ENCODE assay signal across 19 cellular contexts in the genomic region with DNA sequence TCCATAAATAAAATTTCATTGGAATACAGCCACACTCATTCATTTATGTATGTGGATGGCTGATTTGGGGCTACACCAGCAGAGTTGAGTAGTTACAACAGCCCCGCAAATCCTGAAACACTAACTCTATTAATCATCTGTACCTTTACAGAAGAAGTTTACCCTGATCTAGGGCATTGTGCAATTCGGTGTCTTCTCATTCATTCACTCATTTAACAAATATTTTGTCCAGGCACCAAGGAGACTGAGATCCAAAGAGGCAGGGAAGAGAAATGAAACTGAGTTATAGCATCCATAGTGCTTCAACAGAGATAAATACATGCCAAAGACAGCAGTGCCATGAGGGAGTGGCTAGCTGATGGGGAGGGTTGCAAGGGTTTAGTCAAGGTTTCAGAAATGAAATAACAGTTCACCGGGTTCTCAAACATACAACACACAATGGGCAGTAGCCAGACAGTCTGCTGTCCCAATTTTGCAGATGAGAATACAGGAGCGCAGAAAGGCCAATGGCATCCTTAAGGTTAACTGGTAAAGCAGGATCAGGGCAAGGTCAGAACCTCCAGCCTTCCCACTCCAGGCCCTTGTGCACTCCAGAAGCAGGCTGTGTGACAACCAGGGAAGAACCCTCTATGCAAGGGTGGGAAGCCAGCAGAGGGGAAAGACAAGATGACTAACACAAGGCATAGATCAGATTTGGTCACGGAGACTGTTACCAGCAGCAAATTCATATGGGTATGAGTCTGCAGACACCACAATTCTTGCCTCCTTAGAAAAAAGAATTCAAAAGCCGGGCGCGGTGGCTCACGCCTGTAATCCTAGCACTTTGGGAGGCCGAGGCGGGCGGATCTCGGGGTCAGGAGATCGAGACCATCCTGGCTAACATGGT. TPM values are rescaled to one million over a fixed set of nuclear protein-coding genes. Genes with fewer than 3 reads are reported as not detected.
"Had no signal": no experiment of that assay in that cellular context is flagged by ENCODE, and none has a peak within 500 bp of the region (broad histone marks: within the 10 kb centered on the region; RNA-seq: fewer than 3 reads in every experiment).

No MANE protein-coding gene starts in this region.

- DNase-seq: activated CD4-positive, alpha-beta T cell treated with anti-CD3 and anti-CD28 coated beads for 1 hour; activated CD4-positive, alpha-beta T cell treated with anti-CD3 and anti-CD28 coated beads, Interleukin-2, amount 50 U/mL, for 48 hours; activated naive CD4-positive, alpha-beta T cell treated with anti-CD3 and anti-CD28 coated beads, Interleukin-2, amount 10 ng/mL, durations not matched to agents 7 days and 5 days; glutamatergic neuron; nucleus accumbens; right cardiac atrium; stimulated activated CD4-positive, alpha-beta T cell treated with anti-CD3 and anti-CD28 coated beads, Interleukin-4, amount 100 ng/mL, for 4 hours; stimulated activated CD8-positive, alpha-beta memory T cell treated with anti-CD3 and anti-CD28 coated beads, Interleukin-4, amount 100 ng/mL, for 48 hours; stimulated activated naive CD8-positive, alpha-beta T cell treated with anti-CD3 and anti-CD28 coated beads, Interleukin-15, Interleukin-2, amounts not matched to agents 100 U/mL and 50 U/mL, for 24 hours had no signal

- H3K27me3 ChIP-seq: cardiac muscle cell had no signal

- H3K4me2 ChIP-seq: smooth muscle cell had no signal

- H3K27ac ChIP-seq: cardiac muscle cell, VCaP had no signal

- ATAC-seq: esophagus mucosa; right cardiac atrium; stimulated activated naive CD8-positive, alpha-beta T cell treated with anti-CD3 and anti-CD28 coated beads, Interleukin-15, Interleukin-2, amounts not matched to agents 100 U/mL and 50 U/mL, for 24 hours had no signal

- H3K4me3 ChIP-seq: cardiac muscle cell, smooth muscle cell had no signal

- H3K36me3 ChIP-seq: cardiac muscle cell had no signal

- FAIRE-seq: astrocyte, colon had no signal

RNA-seq across cellular contexts. Expression of gene MTNR1B, which starts 40.0 kb away (rescaled TPM):
- total RNA-seq: activated T-helper 2 cell treated with anti-CD3 and anti-CD28 coated beads, Interferon-gamma antibody, Interleukin-2, Interleukin-4, amounts not matched to agents 10 μg/mL and 5 μg/mL and 100 μg/mL, durations not matched to agents 14 hours and 24 hours and 36 hours; astrocyte; cardiac muscle cell; esophagus mucosa; fibroblast of villous mesenchyme; lower leg skin; posterior vena cava; right cardiac atrium; smooth muscle cell had no signal
- polyA plus RNA-seq: cardiac muscle cell, right cardiac atrium, smooth muscle cell had no signal
